16 cellular contexts compared by ENCODE assay signal in genomic region chr9:134064711-134065110, GRCh38. TPM values are rescaled to one million over a fixed set of nuclear protein-coding genes. Genes with fewer than 3 reads are reported as not detected.
A peak's percentile ranks its signal among the peaks of the same experiment; 100 is the strongest.
DNase-seq lines count a peak whose midpoint lies in the region; ATAC-seq lines count a peak whose summit lies in the region.
"Had no signal": no experiment of that assay in that cellular context is flagged by ENCODE, and none has a peak within 500 bp of the region (broad histone marks: within the 10 kb centered on the region; RNA-seq: fewer than 3 reads in every experiment).

No MANE protein-coding gene starts in this region.

- no peak overlapping the region for H2AFZ ChIP-seq in mesenchymal stem cell (ENCODE audit: low read depth, low read length)

- no peak overlapping the region for H2BK15ac ChIP-seq in mesenchymal stem cell (ENCODE audit: low read depth, poor library complexity, severe bottlenecking)

- no peaks in the 10 kb centered on the region for H3K9me3 ChIP-seq in mesenchymal stem cell (ENCODE audit: control insufficient read depth, low read length)
- H3K9me3 ChIP-seq: lower lobe of right lung, pancreas, testis had no signal

- peak overlapping the region; percentile 91 to 97 for H3K4me3 Mint-ChIP-seq in activated T-cell treated with anti-CD3 and anti-CD28 coated beads, Interleukin-2, amount 50 U/mL, for 72 hours
- no peak overlapping the region for H3K4me3 Mint-ChIP-seq in activated T-cell treated with anti-CD3 and anti-CD28 coated beads, Interleukin-2, amount 50 U/mL, for 4 hours
- peak overlapping the region; percentile 90 for H3K4me3 Mint-ChIP-seq in activated T-helper 1 cell treated with anti-CD3 and anti-CD28 coated beads, Interleukin-12 subunit alpha, Interleukin-12 subunit beta, Interleukin-2, Interleukin-4 antibody, amounts not matched to agents 30 ng/mL and 10 ng/mL and 1 ng/mL, durations not matched to agents 14 hours and 24 hours and 36 hours
- H3K4me3 Mint-ChIP-seq in stimulated activated memory B cell treated with anti-CD40 and anti-IgM and Interleukin-4, amounts not matched to agents 10 μg/mL and 1 μg/mL and 100 μg/mL, for 72 hours: no peak overlapping the region

- H3K4me3 ChIP-seq in mesenchymal stem cell (ENCODE audit: insufficient read depth in 1 of 2, low read depth in 1 of 2, low read length in 2 of 2): no peak overlapping the region
- H3K4me3 ChIP-seq: testis had no signal

- no peak overlapping the region for H3K18ac ChIP-seq in mesenchymal stem cell (ENCODE audit: low read depth in 1 of 2, low read length in 2 of 2)

- no peak overlapping the region for H3K4ac ChIP-seq in mesenchymal stem cell (ENCODE audit: low read depth in 1 of 2, low read length in 2 of 2)

- no peak overlapping the region for H3K27ac Mint-ChIP-seq in activated T-cell treated with anti-CD3 and anti-CD28 coated beads, Interleukin-2, amount 50 U/mL, for 72 hours
- no peak overlapping the region for H3K27ac Mint-ChIP-seq in activated T-helper 1 cell treated with anti-CD3 and anti-CD28 coated beads, Interleukin-12 subunit alpha, Interleukin-12 subunit beta, Interleukin-2, Interleukin-4 antibody, amounts not matched to agents 30 ng/mL and 10 ng/mL and 1 ng/mL, durations not matched to agents 14 hours and 24 hours and 36 hours
- peak overlapping the region; percentile 86 for H3K27ac Mint-ChIP-seq in stimulated activated memory B cell treated with anti-CD40 and anti-IgM and Interleukin-4, amounts not matched to agents 10 μg/mL and 1 μg/mL and 100 μg/mL, for 72 hours

- H3K4me1 Mint-ChIP-seq in activated T-cell treated with anti-CD3 and anti-CD28 coated beads, Interleukin-2, amount 50 U/mL, for 72 hours (ENCODE audit: low read depth): peaks cover 50% of the 10 kb centered on the region
- H3K4me1 Mint-ChIP-seq in activated T-cell treated with anti-CD3 and anti-CD28 coated beads, Interleukin-2, amount 50 U/mL, for 4 hours (ENCODE audit: low read depth): peaks cover 59% of the 10 kb centered on the region
- H3K4me1 Mint-ChIP-seq in activated T-helper 1 cell treated with anti-CD3 and anti-CD28 coated beads, Interleukin-12 subunit alpha, Interleukin-12 subunit beta, Interleukin-2, Interleukin-4 antibody, amounts not matched to agents 30 ng/mL and 10 ng/mL and 1 ng/mL, durations not matched to agents 14 hours and 24 hours and 36 hours (ENCODE audit: low read depth): peaks cover 14% of the 10 kb centered on the region
- peaks cover 68% of the 10 kb centered on the region for H3K4me1 Mint-ChIP-seq in stimulated activated memory B cell treated with anti-CD40 and anti-IgM and Interleukin-4, amounts not matched to agents 10 μg/mL and 1 μg/mL and 100 μg/mL, for 72 hours

- H4K8ac ChIP-seq in mesenchymal stem cell (ENCODE audit: low read length): peak overlapping the region; percentile 45

- peaks cover 6 to 7% of the 10 kb centered on the region in 2 experiments for H3K27me3 ChIP-seq in mesenchymal stem cell (ENCODE audit: control insufficient read depth in 1 of 2, insufficient read depth in 1 of 2, low read length in 2 of 2)
- H3K27me3 ChIP-seq: pancreas, testis had no signal

- ATAC-seq in activated T-cell treated with anti-CD3 and anti-CD28 coated beads, Interleukin-2, amount 50 U/mL, for 72 hours (replicated peaks in 1 of 2): no peak
- no peak for ATAC-seq in activated T-cell treated with anti-CD3 and anti-CD28 coated beads, Interleukin-2, amount 50 U/mL, for 4 hours
- ATAC-seq in stimulated activated memory B cell treated with anti-CD40 and anti-IgM and Interleukin-4, amounts not matched to agents 10 μg/mL and 1 μg/mL and 100 μg/mL, for 72 hours: no peak
- no peak for ATAC-seq in HG03442 (IDR thresholded peaks at IDR 0.05; ENCODE audit: unreplicated experiment)
- ATAC-seq: lower lobe of right lung, pancreas had no signal

- no peak overlapping the region for H2AK5ac ChIP-seq in mesenchymal stem cell (ENCODE audit: low read length, severe bottlenecking)

- H4K91ac ChIP-seq in mesenchymal stem cell (ENCODE audit: low read length): no peak overlapping the region

- no peak overlapping the region for H2BK120ac ChIP-seq in mesenchymal stem cell (ENCODE audit: low read depth, low read length)

- no peak overlapping the region for H2BK12ac ChIP-seq in mesenchymal stem cell (ENCODE audit: low read length in 2 of 2)

- H3K4me1 ChIP-seq in mesenchymal stem cell (ENCODE audit: control insufficient read depth, insufficient read depth, low read depth, low read length): peaks cover 48% of the 10 kb centered on the region

- intact Hi-C loops in activated T-helper 1 cell treated with anti-CD3 and anti-CD28 coated beads, Interleukin-12 subunit alpha, Interleukin-12 subunit beta, Interleukin-2, Interleukin-4 antibody, amounts not matched to agents 30 ng/mL and 10 ng/mL and 1 ng/mL, durations not matched to agents 14 hours and 24 hours and 36 hours (cut with micrococcal nuclease): loop anchor here (1.0 to 5.0 kb wide), 4 partner anchors 98 to 1898 kb away; partner anchors contain the start of gene UBAC1

- no peak overlapping the region for H3K4me2 ChIP-seq in mesenchymal stem cell (ENCODE audit: low read length, poor library complexity, severe bottlenecking)

- no peak for DNase-seq in activated T-cell treated with anti-CD3 and anti-CD28 coated beads, Interleukin-2, amount 50 U/mL, for 72 hours
- no peak for DNase-seq in activated T-cell treated with anti-CD3 and anti-CD28 coated beads, Interleukin-2, amount 50 U/mL, for 4 hours
- DNase-seq in activated T-helper 1 cell treated with anti-CD3 and anti-CD28 coated beads, Interleukin-12 subunit alpha, Interleukin-12 subunit beta, Interleukin-2, Interleukin-4 antibody, amounts not matched to agents 30 ng/mL and 10 ng/mL and 1 ng/mL, durations not matched to agents 14 hours and 24 hours and 36 hours (ENCODE audit: low spot score): no peak
- DNase-seq in mesenchymal stem cell (no peak), pons (ENCODE audit: low spot score) (no peak), DMS114 treated with DMSO at 0.1 percent for 48 hours (lab: John Stamatoyannopoulos, UW; ENCODE audit: unreplicated experiment) (no peak)
- DNase-seq: aorta, lower lobe of right lung, MM.1S, NCI-H2171, testis had no signal

- no peaks in the 10 kb centered on the region for H3K27me3 Mint-ChIP-seq in activated T-cell treated with anti-CD3 and anti-CD28 coated beads, Interleukin-2, amount 50 U/mL, for 72 hours (ENCODE audit: low read depth)
- peaks cover 3% of the 10 kb centered on the region for H3K27me3 Mint-ChIP-seq in activated T-cell treated with anti-CD3 and anti-CD28 coated beads, Interleukin-2, amount 50 U/mL, for 4 hours (ENCODE audit: low read depth)
- H3K27me3 Mint-ChIP-seq in activated T-helper 1 cell treated with anti-CD3 and anti-CD28 coated beads, Interleukin-12 subunit alpha, Interleukin-12 subunit beta, Interleukin-2, Interleukin-4 antibody, amounts not matched to agents 30 ng/mL and 10 ng/mL and 1 ng/mL, durations not matched to agents 14 hours and 24 hours and 36 hours (ENCODE audit: insufficient read depth): peaks cover 4% of the 10 kb centered on the region
- H3K27me3 Mint-ChIP-seq in stimulated activated memory B cell treated with anti-CD40 and anti-IgM and Interleukin-4, amounts not matched to agents 10 μg/mL and 1 μg/mL and 100 μg/mL, for 72 hours: peaks cover 4% of the 10 kb centered on the region

- H3K23ac ChIP-seq in mesenchymal stem cell (ENCODE audit: low read length in 2 of 2): peak overlapping the region in 1 of 2 experiments; percentile 77

- H3K9me3 Mint-ChIP-seq in activated T-cell treated with anti-CD3 and anti-CD28 coated beads, Interleukin-2, amount 50 U/mL, for 72 hours: no peaks in the 10 kb centered on the region
- no peaks in the 10 kb centered on the region for H3K9me3 Mint-ChIP-seq in activated T-cell treated with anti-CD3 and anti-CD28 coated beads, Interleukin-2, amount 50 U/mL, for 4 hours
- no peaks in the 10 kb centered on the region for H3K9me3 Mint-ChIP-seq in activated T-helper 1 cell treated with anti-CD3 and anti-CD28 coated beads, Interleukin-12 subunit alpha, Interleukin-12 subunit beta, Interleukin-2, Interleukin-4 antibody, amounts not matched to agents 30 ng/mL and 10 ng/mL and 1 ng/mL, durations not matched to agents 14 hours and 24 hours and 36 hours
- H3K9me3 Mint-ChIP-seq in stimulated activated memory B cell treated with anti-CD40 and anti-IgM and Interleukin-4, amounts not matched to agents 10 μg/mL and 1 μg/mL and 100 μg/mL, for 72 hours: no peaks in the 10 kb centered on the region
- H3K9me3 Mint-ChIP-seq: dendritic cell treated with granulocyte-macrophage colony-stimulating factor and Interleukin-4, amounts not matched to agents 40 ng/mL and 50 ng/mL, for 4 days had no signal

- H3K27ac ChIP-seq in mesenchymal stem cell (ENCODE audit: low read length, poor library complexity, severe bottlenecking): no peak overlapping the region
- H3K27ac ChIP-seq: SJSA1 had no signal

- no peak overlapping the region for H3K9ac ChIP-seq in mesenchymal stem cell (ENCODE audit: low read length)

- 92% methylated on average over 7 of the region's 7 CpGs for WGBS in mesenchymal stem cell

- H3K36me3 ChIP-seq in mesenchymal stem cell (ENCODE audit: control insufficient read depth in 1 of 2, insufficient read depth in 2 of 2, low read depth in 1 of 2, low read length in 2 of 2): peaks cover 0 to 32% of the 10 kb centered on the region in 2 experiments
- H3K36me3 ChIP-seq: lower lobe of right lung, pancreas had no signal

- H2BK5ac ChIP-seq in mesenchymal stem cell (ENCODE audit: low read depth, low read length, poor library complexity, severe bottlenecking): no peak overlapping the region

- peaks cover 19% of the 10 kb centered on the region for H3K79me1 ChIP-seq in mesenchymal stem cell (replicated peaks; ENCODE audit: low read length, poor library complexity, severe bottlenecking)

- no peaks in the 10 kb centered on the region for H3K36me3 Mint-ChIP-seq in activated T-cell treated with anti-CD3 and anti-CD28 coated beads, Interleukin-2, amount 50 U/mL, for 72 hours (ENCODE audit: insufficient read depth in 2 of 2)
- peaks cover 3% of the 10 kb centered on the region for H3K36me3 Mint-ChIP-seq in activated T-cell treated with anti-CD3 and anti-CD28 coated beads, Interleukin-2, amount 50 U/mL, for 4 hours (ENCODE audit: insufficient read depth)
- H3K36me3 Mint-ChIP-seq in activated T-helper 1 cell treated with anti-CD3 and anti-CD28 coated beads, Interleukin-12 subunit alpha, Interleukin-12 subunit beta, Interleukin-2, Interleukin-4 antibody, amounts not matched to agents 30 ng/mL and 10 ng/mL and 1 ng/mL, durations not matched to agents 14 hours and 24 hours and 36 hours (ENCODE audit: low read depth): no peaks in the 10 kb centered on the region
- H3K36me3 Mint-ChIP-seq in stimulated activated memory B cell treated with anti-CD40 and anti-IgM and Interleukin-4, amounts not matched to agents 10 μg/mL and 1 μg/mL and 100 μg/mL, for 72 hours: no peaks in the 10 kb centered on the region

- H3K14ac ChIP-seq in mesenchymal stem cell (ENCODE audit: low read length in 2 of 2): no peak overlapping the region

RNA-seq across cellular contexts. Expression of gene BRD3, which starts 3.1 kb away (rescaled TPM):
- total RNA-seq in activated T-cell treated with anti-CD3 and anti-CD28 coated beads, Interleukin-2, amount 50 U/mL, for 72 hours: 10 to 100 TPM; 50.2 to 51.3 TPM
- total RNA-seq in activated T-cell treated with anti-CD3 and anti-CD28 coated beads, Interleukin-2, amount 50 U/mL, for 4 hours: 10 to 100 TPM; 29.3 to 38.2 (median 32.4) TPM
- total RNA-seq in activated T-helper 1 cell treated with anti-CD3 and anti-CD28 coated beads, Interleukin-12 subunit alpha, Interleukin-12 subunit beta, Interleukin-2, Interleukin-4 antibody, amounts not matched to agents 30 ng/mL and 10 ng/mL and 1 ng/mL, durations not matched to agents 14 hours and 24 hours and 36 hours: 34.2 and 36.7 TPM in 2 replicates
- 15.9 TPM for polyA plus RNA-seq in mesenchymal stem cell (2013, experiment 1 of 2)
- 15.0 TPM for polyA plus RNA-seq in mesenchymal stem cell (2013, experiment 2 of 2)

RNA-seq across cellular contexts. Expression of gene BRD3OS, which starts 39.4 kb away (rescaled TPM):
- total RNA-seq in activated T-cell treated with anti-CD3 and anti-CD28 coated beads, Interleukin-2, amount 50 U/mL, for 72 hours: 10 to 100 TPM in 1 of 2 donors, 1 to 10 TPM in 1; 6.3 to 10.3 TPM
- total RNA-seq in activated T-cell treated with anti-CD3 and anti-CD28 coated beads, Interleukin-2, amount 50 U/mL, for 4 hours: 10 to 100 TPM; 11.9 to 15.5 (median 13.9) TPM
- total RNA-seq in activated T-helper 1 cell treated with anti-CD3 and anti-CD28 coated beads, Interleukin-12 subunit alpha, Interleukin-12 subunit beta, Interleukin-2, Interleukin-4 antibody, amounts not matched to agents 30 ng/mL and 10 ng/mL and 1 ng/mL, durations not matched to agents 14 hours and 24 hours and 36 hours: 12.3 and 14.5 TPM in 2 replicates
- polyA plus RNA-seq in mesenchymal stem cell (2013, experiment 1 of 2): 23.6 TPM
- 26.5 TPM for polyA plus RNA-seq in mesenchymal stem cell (2013, experiment 2 of 2)

Comparison
In these comparisons a context has a peak if more than half of its experiments do, and no peak if none do; other contexts are left out.
1. H3K4me3 Mint-ChIP-seq: peak in activated T-cell treated with anti-CD3 and anti-CD28 coated beads, Interleukin-2, amount 50 U/mL, for 72 hours (2 of 2) and activated T-helper 1 cell treated with anti-CD3 and anti-CD28 coated beads, Interleukin-12 subunit alpha, Interleukin-12 subunit beta, Interleukin-2, Interleukin-4 antibody, amounts not matched to agents 30 ng/mL and 10 ng/mL and 1 ng/mL, durations not matched to agents 14 hours and 24 hours and 36 hours (single experiment); none in activated T-cell treated with anti-CD3 and anti-CD28 coated beads, Interleukin-2, amount 50 U/mL, for 4 hours (single experiment) and stimulated activated memory B cell treated with anti-CD40 and anti-IgM and Interleukin-4, amounts not matched to agents 10 μg/mL and 1 μg/mL and 100 μg/mL, for 72 hours (single experiment).